ENCODE assay signal across 13 cellular contexts in genomic region chr11:20754957-20755356, GRCh38.
DNase-seq lines count a peak whose midpoint lies in the region; TF ChIP-seq lines count a peak whose summit lies in the region.
"Had no signal": no experiment of that assay in that cellular context is flagged by ENCODE, and none has a peak within 500 bp of the region (broad histone marks: within the 10 kb centered on the region; RNA-seq: fewer than 3 reads in every experiment).

No MANE protein-coding gene starts in this region.

- H2AK5ac ChIP-seq in H9 (ENCODE audit: insufficient read length, low read length) = no peak overlapping the region

- no peak overlapping the region for H3K9ac ChIP-seq in H9 (ENCODE audit: extremely low read depth, insufficient read length, low read length)

- TF ChIP-seq CTCF in H9 (conservative IDR thresholded peaks at IDR 0.05) (peak; percentile 88), ovary (IDR thresholded peaks at IDR 0.05) (no peak), vagina (IDR thresholded peaks at IDR 0.05) (no peak)

- no peak overlapping the region for H3K18ac ChIP-seq in H9 (ENCODE audit: insufficient read length, low read depth, low read length)

- no peak overlapping the region for H2BK120ac ChIP-seq in H9 (ENCODE audit: low read depth, low read length, poor library complexity, severe bottlenecking)

- no peaks in the 10 kb centered on the region for H3K23me2 ChIP-seq in H9 (ENCODE audit: insufficient read length, low read depth, low read length, poor library complexity, severe bottlenecking)

- no peak overlapping the region for H2BK12ac ChIP-seq in H9 (ENCODE audit: insufficient read length, low read depth, low read length)

- H3K27me3 ChIP-seq in H9 (ENCODE audit: insufficient read depth, low read length) (no peaks in the 10 kb centered on the region), ovary (no peaks in the 10 kb centered on the region), vagina (no peaks in the 10 kb centered on the region)
- H3K27me3 ChIP-seq: heart left ventricle, tibial artery had no signal

- intact Hi-C loops in ovary (cut with DNase I) (no loop called here), vagina (cut with DNase I) (no loop called here)
- intact Hi-C loops in activated T-helper 1 cell treated with anti-CD3 and anti-CD28 coated beads, Interleukin-12 subunit alpha, Interleukin-12 subunit beta, Interleukin-2, Interleukin-4 antibody, amounts not matched to agents 30 ng/mL and 10 ng/mL and 1 ng/mL, durations not matched to agents 14 hours and 24 hours and 36 hours (cut with micrococcal nuclease) = no loop called here

- H3K23ac ChIP-seq in H9 (ENCODE audit: insufficient read length, low read depth, low read length) = no peak overlapping the region

- H3K27ac ChIP-seq in H9 (ENCODE audit: insufficient read length, low read depth, low read length) (no peak overlapping the region), ovary (no peak overlapping the region), vagina (no peak overlapping the region)
- H3K27ac ChIP-seq: heart left ventricle, tibial artery had no signal

- no peak overlapping the region for H3K4me2 ChIP-seq in H9 (ENCODE audit: insufficient read depth, insufficient read length, low read length)

- peak; percentile 11 for DNase-seq in NCI-H1436 (lab: John Stamatoyannopoulos, UW)
- no peak for DNase-seq in NCI-H1436 treated with DMSO at 0.1 percent for 48 hours (lab: John Stamatoyannopoulos, UW)
- peak; percentile 72 for DNase-seq in H9
- DNase-seq in NCI-H748 treated with DMSO at 0.1 percent for 48 hours (lab: John Stamatoyannopoulos, UW) = peak; percentile 82
- peak; percentile 81 for DNase-seq in iPS-NIHi7 (ENCODE audit: extremely low spot score)
- no peak for DNase-seq in ovary
- DNase-seq in activated T-helper 1 cell treated with anti-CD3 and anti-CD28 coated beads, Interleukin-12 subunit alpha, Interleukin-12 subunit beta, Interleukin-2, Interleukin-4 antibody, amounts not matched to agents 30 ng/mL and 10 ng/mL and 1 ng/mL, durations not matched to agents 14 hours and 24 hours and 36 hours (ENCODE audit: low spot score) = no peak
- DNase-seq in vagina (ENCODE audit: extremely low spot score in 2 of 2) = no peak
- DNase-seq: effector memory CD8-positive, alpha-beta T cell; heart left ventricle; NCI-H2171 treated with DMSO at 0.1 percent for 48 hours; T-helper 2 cell; tibial artery had no signal

- no peaks in the 10 kb centered on the region for H4K20me1 ChIP-seq in H9 (ENCODE audit: control insufficient read depth, insufficient read depth, insufficient read length)

- H2BK15ac ChIP-seq in H9 (ENCODE audit: low read depth, low read length) = no peak overlapping the region

- H4K5ac ChIP-seq in H9 (ENCODE audit: insufficient read length, low read depth, low read length) = no peak overlapping the region

- H3K36me3 ChIP-seq in ovary (no peaks in the 10 kb centered on the region), vagina (no peaks in the 10 kb centered on the region)
- H3K36me3 ChIP-seq: heart left ventricle, tibial artery had no signal

- H3K4me3 ChIP-seq in ovary (no peak overlapping the region), vagina (no peak overlapping the region)
- H3K4me3 ChIP-seq: heart left ventricle, tibial artery had no signal

- no peak overlapping the region for H3K27ac Mint-ChIP-seq in H9
- H3K27ac Mint-ChIP-seq in activated T-helper 1 cell treated with anti-CD3 and anti-CD28 coated beads, Interleukin-12 subunit alpha, Interleukin-12 subunit beta, Interleukin-2, Interleukin-4 antibody, amounts not matched to agents 30 ng/mL and 10 ng/mL and 1 ng/mL, durations not matched to agents 14 hours and 24 hours and 36 hours = no peak overlapping the region
- H3K27ac Mint-ChIP-seq: effector memory CD8-positive, alpha-beta T cell had no signal

- H4K91ac ChIP-seq in H9 (ENCODE audit: insufficient read length, low read depth, low read length) = no peak overlapping the region

- H3K4me1 Mint-ChIP-seq in H9 = no peaks in the 10 kb centered on the region
- no peaks in the 10 kb centered on the region for H3K4me1 Mint-ChIP-seq in activated T-helper 1 cell treated with anti-CD3 and anti-CD28 coated beads, Interleukin-12 subunit alpha, Interleukin-12 subunit beta, Interleukin-2, Interleukin-4 antibody, amounts not matched to agents 30 ng/mL and 10 ng/mL and 1 ng/mL, durations not matched to agents 14 hours and 24 hours and 36 hours (ENCODE audit: low read depth)

- no peak overlapping the region for H2AFZ ChIP-seq in H9 (ENCODE audit: low read length)

- no peak overlapping the region for H3T11ph ChIP-seq in H9 (ENCODE audit: low read length)

- no peak for TF ChIP-seq POLR2A in ovary (IDR thresholded peaks at IDR 0.05)
- no peak for TF ChIP-seq POLR2A in vagina (IDR thresholded peaks at IDR 0.05)

- no peaks in the 10 kb centered on the region for H3K9me3 ChIP-seq in H9 (ENCODE audit: control insufficient read depth, low read depth, low read length)
- H3K9me3 ChIP-seq in ovary = no peaks in the 10 kb centered on the region
- H3K9me3 ChIP-seq in vagina = no peaks in the 10 kb centered on the region
- H3K9me3 ChIP-seq: tibial artery had no signal

- no peaks in the 10 kb centered on the region for H3K36me3 Mint-ChIP-seq in H9 (ENCODE audit: insufficient read depth in 1 of 3, low read depth in 3 of 3)
- no peaks in the 10 kb centered on the region for H3K36me3 Mint-ChIP-seq in activated T-helper 1 cell treated with anti-CD3 and anti-CD28 coated beads, Interleukin-12 subunit alpha, Interleukin-12 subunit beta, Interleukin-2, Interleukin-4 antibody, amounts not matched to agents 30 ng/mL and 10 ng/mL and 1 ng/mL, durations not matched to agents 14 hours and 24 hours and 36 hours (ENCODE audit: low read depth)

- no peak overlapping the region for H3K56ac ChIP-seq in H9 (ENCODE audit: insufficient read length, low read depth, low read length)

- peaks cover 0 to 2% of the 10 kb centered on the region in 2 experiments; a peak in 1 of 5 replicates for H3K9me3 Mint-ChIP-seq in H9
- H3K9me3 Mint-ChIP-seq in activated T-helper 1 cell treated with anti-CD3 and anti-CD28 coated beads, Interleukin-12 subunit alpha, Interleukin-12 subunit beta, Interleukin-2, Interleukin-4 antibody, amounts not matched to agents 30 ng/mL and 10 ng/mL and 1 ng/mL, durations not matched to agents 14 hours and 24 hours and 36 hours = no peaks in the 10 kb centered on the region

- H2BK20ac ChIP-seq in H9 (ENCODE audit: low read depth, low read length, poor library complexity, severe bottlenecking) = no peak overlapping the region

- H3K27me3 Mint-ChIP-seq in H9 (ENCODE audit: low read depth) = no peaks in the 10 kb centered on the region
- H3K27me3 Mint-ChIP-seq in activated T-helper 1 cell treated with anti-CD3 and anti-CD28 coated beads, Interleukin-12 subunit alpha, Interleukin-12 subunit beta, Interleukin-2, Interleukin-4 antibody, amounts not matched to agents 30 ng/mL and 10 ng/mL and 1 ng/mL, durations not matched to agents 14 hours and 24 hours and 36 hours (ENCODE audit: insufficient read depth) = no peaks in the 10 kb centered on the region
- H3K27me3 Mint-ChIP-seq: effector memory CD8-positive, alpha-beta T cell had no signal

- no peaks in the 10 kb centered on the region for H3K79me1 ChIP-seq in H9 (ENCODE audit: insufficient read depth, low read depth, low read length, poor library complexity, severe bottlenecking)

- WGBS in H9 (ENCODE audit: extremely low coverage, insufficient read length, low lambda C conversion rate) = no CpG with 5 or more reads among the region's 6 CpGs
- 33 to 35% (median 35%) methylated on average over 6 of the region's 6 CpGs for WGBS in ovary, 3 donors

- H4K8ac ChIP-seq in H9 (replicated peaks; ENCODE audit: insufficient read length, low read depth, low read length) = no peak overlapping the region

- H3K4me1 ChIP-seq in H9 (ENCODE audit: insufficient read depth, low read length) (no peaks in the 10 kb centered on the region), ovary (ENCODE audit: insufficient read depth) (no peaks in the 10 kb centered on the region), vagina (no peaks in the 10 kb centered on the region)
- H3K4me1 ChIP-seq: heart left ventricle, tibial artery had no signal

- H3K4me3 Mint-ChIP-seq in H9 = no peak overlapping the region
- no peak overlapping the region for H3K4me3 Mint-ChIP-seq in activated T-helper 1 cell treated with anti-CD3 and anti-CD28 coated beads, Interleukin-12 subunit alpha, Interleukin-12 subunit beta, Interleukin-2, Interleukin-4 antibody, amounts not matched to agents 30 ng/mL and 10 ng/mL and 1 ng/mL, durations not matched to agents 14 hours and 24 hours and 36 hours
- H3K4me3 Mint-ChIP-seq: effector memory CD8-positive, alpha-beta T cell had no signal

- H3K79me2 ChIP-seq in H9 (ENCODE audit: insufficient read depth, low read length) = no peaks in the 10 kb centered on the region

- no peak overlapping the region for H3K4ac ChIP-seq in H9 (ENCODE audit: low read depth, low read length)

- no peak overlapping the region for H2BK5ac ChIP-seq in H9 (ENCODE audit: insufficient read length, low read length)

- H3K14ac ChIP-seq in H9 (ENCODE audit: insufficient read depth, low read length) = no peak overlapping the region

- TF ChIP-seq EP300 in ovary (IDR thresholded peaks at IDR 0.05) = no peak

Comparison
In these comparisons a context has a peak if more than half of its experiments do, and no peak if none do; other contexts are left out.
1. DNase-seq: peak in NCI-H1436 (single experiment), H9 (single experiment), NCI-H748 treated with DMSO at 0.1 percent for 48 hours (single experiment) and iPS-NIHi7 (single experiment); none in NCI-H1436 treated with DMSO at 0.1 percent for 48 hours (single experiment), ovary (0 of 5), activated T-helper 1 cell treated with anti-CD3 and anti-CD28 coated beads, Interleukin-12 subunit alpha, Interleukin-12 subunit beta, Interleukin-2, Interleukin-4 antibody, amounts not matched to agents 30 ng/mL and 10 ng/mL and 1 ng/mL, durations not matched to agents 14 hours and 24 hours and 36 hours (single experiment) and vagina (0 of 2).